In the genomic region with DNA sequence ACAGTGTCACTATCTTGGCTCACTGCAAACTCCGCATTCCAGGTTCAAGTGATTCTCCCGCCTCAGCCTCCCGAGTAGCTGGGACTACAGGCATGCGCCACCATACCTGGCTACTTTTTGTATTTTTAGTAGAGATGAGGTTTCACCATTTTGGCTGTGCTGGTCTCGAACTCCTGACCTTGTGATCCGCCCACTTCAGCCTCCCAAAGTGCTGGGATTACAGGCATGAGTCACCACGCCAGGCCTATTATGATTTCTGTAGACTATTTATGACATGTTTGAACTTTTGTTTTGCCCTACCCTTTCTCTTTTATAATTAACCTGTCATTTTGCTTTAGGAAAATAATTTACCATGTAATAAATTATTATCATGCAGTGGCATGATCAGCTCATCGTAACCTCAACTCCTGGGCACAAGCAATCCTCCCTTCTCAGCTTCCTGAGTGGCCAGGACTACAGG, we compare ENCODE assay signal across 14 cellular contexts. TPM values are rescaled to one million over a fixed set of nuclear protein-coding genes. Genes with fewer than 3 reads are reported as not detected.
"Had no signal": no experiment of that assay in that cellular context is flagged by ENCODE, and none has a peak within 500 bp of the region (broad histone marks: within the 10 kb centered on the region; RNA-seq: fewer than 3 reads in every experiment).

TSS of gene RDH12 (plus strand) at position 410 of the 460 bp plus-strand sequence. CDS start 20,757 bp downstream, outside the sequence.

RNA-seq across cellular contexts. Expression of gene RDH12, which starts in this region (rescaled TPM):
- total RNA-seq: activated CD4-positive, alpha-beta memory T cell treated with anti-CD3 and anti-CD28 coated beads for 36 hours; activated CD4-positive, alpha-beta T cell treated with anti-CD3 and anti-CD28 coated beads, Interleukin-2, amount 10 ng/mL, durations not matched to agents 24 days and 14 days; activated CD8-positive, alpha-beta memory T cell treated with anti-CD3 and anti-CD28 coated beads for 36 hours; activated naive CD4-positive, alpha-beta T cell treated with anti-CD3 and anti-CD28 coated beads for 36 hours; activated naive CD8-positive, alpha-beta T cell treated with anti-CD3 and anti-CD28 coated beads for 36 hours; activated T-helper 1 cell treated with anti-CD3 and anti-CD28 coated beads, Interleukin-12 subunit alpha, Interleukin-12 subunit beta, Interleukin-2, Interleukin-4 antibody, amounts not matched to agents 30 ng/mL and 10 ng/mL and 1 ng/mL, durations not matched to agents 14 hours and 24 hours and 36 hours; aorta; cardiac septum; endothelial cell of umbilical vein; heart left ventricle; kidney epithelial cell; natural killer cell treated with Interleukin-12 subunit alpha and Interleukin-12 subunit beta and Interleukin-15 and Interleukin-18, amount 100 ng/mL, for 72 hours; sciatic nerve had no signal
- polyA plus RNA-seq: endothelial cell of umbilical vein, foreskin keratinocyte, heart left ventricle had no signal
